Comparison of ENCODE assay signal across 1 cellular context in the genomic region with DNA sequence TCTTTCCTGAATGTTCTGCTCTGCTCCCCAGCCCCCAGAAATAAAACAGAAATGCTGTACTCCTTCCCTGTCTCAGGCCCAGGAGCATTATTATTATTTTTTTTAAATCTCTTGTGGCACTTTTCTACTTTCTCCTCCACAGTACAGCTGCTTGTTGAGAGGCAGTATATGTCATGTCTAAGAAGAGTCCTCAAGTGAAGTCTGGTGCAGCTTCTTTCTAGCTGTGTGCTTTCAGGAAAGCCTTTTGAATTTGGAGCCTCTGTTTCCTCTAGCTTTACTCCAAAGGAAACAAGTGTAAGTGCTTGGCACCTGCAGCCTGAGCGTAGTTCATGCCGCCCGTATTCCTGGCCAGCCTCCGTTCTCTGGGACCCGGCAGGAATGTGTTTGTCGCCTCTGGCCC.
TF ChIP-seq lines count a peak whose summit lies in the region.

No MANE protein-coding gene starts in this region.

TF ChIP-seq in HepG2, 621 proteins besides CTCF, POLR2A, EP300 and RAD21:
- TF ChIP-seq HNF4G (IDR thresholded peaks at IDR 0.05; ENCODE audit: borderline replicate concordance, low read depth, low read length): no peak
- TF ChIP-seq HNF4G (CRISPR knock-in tag; IDR thresholded peaks at IDR 0.05; ENCODE audit: borderline replicate concordance, low read depth): no peak
- 0 out of 2 replicates have a peak, but pooled peaks have one; percentile 18 for TF ChIP-seq ZNF772 (CRISPR knock-in tag; IDR thresholded peaks at IDR 0.05)
- no peak for TF ChIP-seq YY1 (IDR thresholded peaks at IDR 0.05; ENCODE audit: insufficient read depth, insufficient replicate concordance, low read depth, low read length)
- no peak for TF ChIP-seq THAP11 (CRISPR knock-in tag; IDR thresholded peaks at IDR 0.05)
- TF ChIP-seq, protein P1, sequence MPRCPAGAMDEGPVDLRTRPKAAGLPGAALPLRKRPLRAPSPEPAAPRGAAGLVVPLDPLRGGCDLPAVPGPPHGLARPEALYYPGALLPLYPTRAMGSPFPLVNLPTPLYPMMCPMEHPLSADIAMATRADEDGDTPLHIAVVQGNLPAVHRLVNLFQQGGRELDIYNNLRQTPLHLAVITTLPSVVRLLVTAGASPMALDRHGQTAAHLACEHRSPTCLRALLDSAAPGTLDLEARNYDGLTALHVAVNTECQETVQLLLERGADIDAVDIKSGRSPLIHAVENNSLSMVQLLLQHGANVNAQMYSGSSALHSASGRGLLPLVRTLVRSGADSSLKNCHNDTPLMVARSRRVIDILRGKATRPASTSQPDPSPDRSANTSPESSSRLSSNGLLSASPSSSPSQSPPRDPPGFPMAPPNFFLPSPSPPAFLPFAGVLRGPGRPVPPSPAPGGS (CRISPR knock-in tag; IDR thresholded peaks at IDR 0.05): no peak
- TF ChIP-seq, protein P2, sequence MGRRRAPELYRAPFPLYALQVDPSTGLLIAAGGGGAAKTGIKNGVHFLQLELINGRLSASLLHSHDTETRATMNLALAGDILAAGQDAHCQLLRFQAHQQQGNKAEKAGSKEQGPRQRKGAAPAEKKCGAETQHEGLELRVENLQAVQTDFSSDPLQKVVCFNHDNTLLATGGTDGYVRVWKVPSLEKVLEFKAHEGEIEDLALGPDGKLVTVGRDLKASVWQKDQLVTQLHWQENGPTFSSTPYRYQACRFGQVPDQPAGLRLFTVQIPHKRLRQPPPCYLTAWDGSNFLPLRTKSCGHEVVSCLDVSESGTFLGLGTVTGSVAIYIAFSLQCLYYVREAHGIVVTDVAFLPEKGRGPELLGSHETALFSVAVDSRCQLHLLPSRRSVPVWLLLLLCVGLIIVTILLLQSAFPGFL (CRISPR knock-in tag; IDR thresholded peaks at IDR 0.05): no peak
- no peak for TF ChIP-seq ZMAT3 (CRISPR knock-in tag; conservative IDR thresholded peaks at IDR 0.05)
TF ChIP-seq in HepG2: peak in this region for 1.
